In the genomic region with DNA sequence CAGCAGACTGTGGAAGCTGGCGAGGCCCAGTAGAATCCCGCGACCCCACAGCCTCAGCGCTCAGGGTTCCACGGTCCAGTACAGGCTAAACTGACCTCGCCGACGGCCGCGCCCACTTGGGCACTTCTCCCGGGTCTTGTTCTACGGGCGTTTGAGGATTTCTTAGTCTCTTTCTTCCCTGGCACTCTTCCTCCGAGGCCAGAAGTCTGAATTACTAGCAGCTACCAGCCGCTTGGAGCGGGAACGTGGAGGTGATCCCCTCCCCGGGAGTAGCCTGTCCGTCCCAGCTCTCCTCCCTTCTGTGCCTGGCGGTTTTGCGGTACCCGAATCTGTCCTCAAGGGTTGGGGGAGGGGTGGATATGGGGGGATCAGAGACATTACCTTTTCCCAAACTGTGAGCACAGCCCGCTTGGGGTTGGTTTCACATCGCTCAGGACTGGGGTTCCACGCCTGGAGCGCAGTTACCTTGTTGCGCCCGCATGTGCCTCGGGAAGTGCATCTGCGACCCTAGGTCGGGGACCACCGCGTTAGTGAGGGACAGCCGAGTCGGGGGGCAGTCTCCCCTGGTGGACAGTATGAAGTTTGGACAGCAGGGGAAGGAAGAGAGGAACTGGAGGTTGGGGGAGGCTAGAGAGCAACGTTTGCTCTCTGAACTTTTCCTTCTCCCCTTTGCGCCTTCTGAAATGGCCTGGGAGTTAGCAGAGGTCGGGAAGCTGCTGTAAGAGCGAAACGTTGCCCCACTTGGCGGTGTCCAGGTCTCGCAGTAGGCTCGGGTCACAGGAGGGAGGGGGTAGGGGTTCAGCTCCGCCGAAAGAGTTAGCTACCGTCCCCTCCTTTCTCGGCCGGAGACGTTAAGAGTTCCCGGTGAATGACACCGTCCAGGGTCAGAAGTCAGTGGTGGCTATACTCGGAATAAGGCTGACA, we compare ENCODE assay signal across 11 cellular contexts.
DNase-seq lines count a peak whose midpoint lies in the region; ATAC-seq, FAIRE-seq and TF ChIP-seq lines count a peak whose summit lies in the region.
"Had no signal": no experiment of that assay in that cellular context is flagged by ENCODE, and none has a peak within 500 bp of the region (broad histone marks: within the 10 kb centered on the region; RNA-seq: fewer than 3 reads in every experiment).

No MANE protein-coding gene starts in this region.

- no peak for TF ChIP-seq CTCF in AG10803 (conservative IDR thresholded peaks at IDR 0.05; ENCODE audit: low read length)
- no peak for TF ChIP-seq CTCF in tibial nerve (IDR thresholded peaks at IDR 0.05)

- intact Hi-C loops in naive thymus-derived CD4-positive, alpha-beta T cell (cut with micrococcal nuclease), result loop anchor here (1.0 to 5.0 kb wide), 6 partner anchors 17 to 1812 kb away; a partner anchor contains a TSS

- CTCF ChIA-PET in naive thymus-derived CD4-positive, alpha-beta T cell (lab: Charles Lee), result interaction anchor here (0.9 to 2.1 kb wide), 4 partner anchors 11 to 911 kb away, joined by 3 to 19 read pairs (median 10); no protein-coding TSS in a partner anchor

- peaks cover 76 to 92% (median 92%) of the 10 kb centered on the region in 3 donors for H3K27me3 Mint-ChIP-seq in naive B cell
- peaks cover 85 to 92% (median 90%) of the 10 kb centered on the region in 5 donors for H3K27me3 Mint-ChIP-seq in naive thymus-derived CD4-positive, alpha-beta T cell

- H3K36me3 ChIP-seq in HUES48 (ENCODE audit: control insufficient read depth, insufficient read depth, low read length) (no peaks in the 10 kb centered on the region), tibial nerve (no peaks in the 10 kb centered on the region)
- no peaks in the 10 kb centered on the region for H3K36me3 ChIP-seq in naive thymus-derived CD4-positive, alpha-beta T cell (ENCODE audit: control insufficient read depth in 2 of 3, insufficient read depth in 3 of 3, low read length in 3 of 3)
- H3K36me3 ChIP-seq: SJSA1 had no signal

- FAIRE-seq in H54 (lab: Jason Lieb, UNC), result no peak

- POLR2A ChIA-PET in naive thymus-derived CD4-positive, alpha-beta T cell (lab: Charles Lee), result no interaction called here

- peaks cover 22 to 55% (median 34%) of the 10 kb centered on the region in 3 donors for H3K4me1 Mint-ChIP-seq in naive B cell
- peaks cover 11 to 29% (median 19%) of the 10 kb centered on the region in 7 donors for H3K4me1 Mint-ChIP-seq in naive thymus-derived CD4-positive, alpha-beta T cell

- peaks cover 95% of the 10 kb centered on the region for H3K27me3 ChIP-seq in HUES48 (ENCODE audit: control insufficient read depth, insufficient read depth, low read length)
- H3K27me3 ChIP-seq in tibial nerve, result peaks cover 0 to 99% of the 10 kb centered on the region in 2 donors
- H3K27me3 ChIP-seq in naive thymus-derived CD4-positive, alpha-beta T cell (ENCODE audit: control insufficient read depth in 2 of 2, insufficient read depth in 2 of 2, low read length in 2 of 2), result peaks cover 26 to 62% of the 10 kb centered on the region in 2 donors
- H3K27me3 ChIP-seq: SJSA1 had no signal

- TF ChIP-seq POLR2A in tibial nerve (IDR thresholded peaks at IDR 0.05), result no peak
- TF ChIP-seq POLR2A in H54 (IDR thresholded peaks at IDR 0.05; ENCODE audit: low read depth, low read length), result no peak

- peaks cover 0 to 54% (median 19%) of the 10 kb centered on the region in 7 donors for H3K9me3 Mint-ChIP-seq in naive B cell
- peaks cover 0 to 26% (median 3%) of the 10 kb centered on the region in 11 donors for H3K9me3 Mint-ChIP-seq in naive thymus-derived CD4-positive, alpha-beta T cell
- H3K9me3 Mint-ChIP-seq: activated T-helper 17 cell treated with anti-CD3 and anti-CD28 coated beads, Interleukin-2, amount 50 U/mL, for 72 hours had no signal

- H3K9me3 ChIP-seq in HUES48 (ENCODE audit: control insufficient read depth, insufficient read depth, low read length), result no peaks in the 10 kb centered on the region
- H3K9me3 ChIP-seq in tibial nerve, result no peaks in the 10 kb centered on the region
- no peaks in the 10 kb centered on the region for H3K9me3 ChIP-seq in naive thymus-derived CD4-positive, alpha-beta T cell (ENCODE audit: control insufficient read depth in 2 of 3, low read length in 3 of 3)
- H3K9me3 ChIP-seq: SJSA1 had no signal

- peak overlapping the region in 7 of 8 donors; percentile 21 to 88 (median 77) for H3K4me3 Mint-ChIP-seq in naive B cell
- H3K4me3 Mint-ChIP-seq in naive thymus-derived CD4-positive, alpha-beta T cell, result peak overlapping the region in 4 of 10 donors; percentile 15 to 49 (median 21)
- H3K4me3 Mint-ChIP-seq: activated T-helper 17 cell treated with anti-CD3 and anti-CD28 coated beads, Interleukin-2, amount 50 U/mL, for 72 hours had no signal

- peak overlapping the region in 5 of 6 donors; percentile 41 to 96 (median 64) for H3K27ac Mint-ChIP-seq in naive B cell
- H3K27ac Mint-ChIP-seq in naive thymus-derived CD4-positive, alpha-beta T cell, result peak overlapping the region in 1 of 9 donors; percentile 25
- H3K27ac Mint-ChIP-seq: activated T-helper 17 cell treated with anti-CD3 and anti-CD28 coated beads, Interleukin-2, amount 50 U/mL, for 72 hours had no signal

- TF ChIP-seq EP300 in tibial nerve (IDR thresholded peaks at IDR 0.05), result no peak

- H3K27ac ChIP-seq in HUES48 (ENCODE audit: low read depth, low read length) (no peak overlapping the region), tibial nerve (no peak overlapping the region)
- H3K27ac ChIP-seq in naive thymus-derived CD4-positive, alpha-beta T cell (ENCODE audit: low read depth, low read length), result no peak overlapping the region
- H3K27ac ChIP-seq: SJSA1 had no signal

- no peak for ATAC-seq in naive B cell (ENCODE audit: low read depth in 2 of 2)
- no peak for ATAC-seq in naive thymus-derived CD4-positive, alpha-beta T cell
- ATAC-seq: activated T-helper 17 cell treated with anti-CD3 and anti-CD28 coated beads, Interleukin-2, amount 50 U/mL, for 72 hours had no signal

- H3K36me3 Mint-ChIP-seq in naive B cell, result peaks cover 0 to 5% of the 10 kb centered on the region in 2 donors
- H3K36me3 Mint-ChIP-seq in naive thymus-derived CD4-positive, alpha-beta T cell, result peaks cover 0 to 4% (median 0%) of the 10 kb centered on the region in 5 donors

- DNase-seq in AG10803 (ENCODE audit: low read depth) (no peak), cerebellum (ENCODE audit: low spot score) (peak; percentile 38), naive B cell (no peak), NCI-H774 (lab: John Stamatoyannopoulos, UW) (no peak), tibial nerve (ENCODE audit: low spot score in 2 of 2) (no peak), H54 (ENCODE audit: insufficient read length, low spot score) (no peak)
- no peak for DNase-seq in naive thymus-derived CD4-positive, alpha-beta T cell
- DNase-seq: NCI-H1092 treated with DMSO at 0.1 percent for 48 hours had no signal

- peaks cover 69% of the 10 kb centered on the region for H3K4me1 ChIP-seq in HUES48 (ENCODE audit: control insufficient read depth, insufficient read depth, low read length)
- H3K4me1 ChIP-seq in tibial nerve, result peaks cover 0 to 53% (median 17%) of the 10 kb centered on the region in 4 donors
- peaks cover 7 to 14% of the 10 kb centered on the region in 2 donors for H3K4me1 ChIP-seq in naive thymus-derived CD4-positive, alpha-beta T cell (ENCODE audit: control insufficient read depth in 2 of 2, insufficient read depth in 2 of 2, low read length in 2 of 2)

- WGBS in tibial nerve, 2 donors, result 9 to 10% methylated on average over 51 of the region's 52 CpGs

- H3K4me3 ChIP-seq in AG10803 (ENCODE audit: low read length), result peak overlapping the region; percentile 24
- peak overlapping the region; percentile 49 for H3K4me3 ChIP-seq in HUES48 (ENCODE audit: low read depth, low read length)
- peak overlapping the region in 2 of 4 donors; percentile 12 to 32 for H3K4me3 ChIP-seq in tibial nerve
- no peak overlapping the region for H3K4me3 ChIP-seq in naive thymus-derived CD4-positive, alpha-beta T cell (ENCODE audit: low read length)
- H3K4me3 ChIP-seq: SJSA1 had no signal

- no peak overlapping the region for H3K9ac ChIP-seq in HUES48 (ENCODE audit: low read depth, low read length)
